In genomic region chr16:51670527-51670926, GRCh38 we compare ENCODE assay signal across 9 cellular contexts.
"Had no signal": no experiment of that assay in that cellular context is flagged by ENCODE, and none has a peak within 500 bp of the region (broad histone marks: within the 10 kb centered on the region; RNA-seq: fewer than 3 reads in every experiment).

No MANE protein-coding gene starts in this region.

- H3K9ac ChIP-seq: GM23248 had no signal

- FAIRE-seq: H54, HTR-8/SVneo, K562 had no signal

- DNase-seq: GM23248, GOT3, H9, HFFc6, IMR-90 had no signal

- H3K4me3 ChIP-seq: GM23248, K562 had no signal

- H3K27ac Mint-ChIP-seq: HFFc6 had no signal

- H2AFZ ChIP-seq: GM23248 had no signal

- ATAC-seq: HCT116, K562 had no signal

- H3K9me3 Mint-ChIP-seq: H9, HFFc6 had no signal

- H3K27ac ChIP-seq: GM23248 had no signal

- H3K4me3 Mint-ChIP-seq: H9, HFFc6 had no signal
